In the genomic region with DNA sequence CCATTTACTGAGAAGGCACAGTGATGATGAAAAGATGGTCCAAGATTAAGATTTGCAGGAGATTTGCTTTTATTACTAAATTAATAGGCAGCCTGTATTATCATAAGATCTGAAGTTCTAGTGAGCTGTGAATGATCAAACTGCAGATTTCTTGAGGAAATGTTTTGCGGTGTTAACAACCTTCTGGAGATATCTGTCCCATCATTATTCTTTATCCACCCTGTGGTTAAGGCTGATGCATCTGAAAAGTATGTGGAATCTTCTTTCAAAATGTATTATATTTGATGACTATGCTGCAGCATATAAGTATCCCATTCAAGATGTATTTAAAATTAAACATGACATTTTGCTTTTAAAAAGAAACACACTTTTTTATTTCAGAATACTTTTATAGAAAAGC, we compare ENCODE assay signal across 20 cellular contexts.
DNase-seq lines count a peak whose midpoint lies in the region; ATAC-seq, FAIRE-seq and TF ChIP-seq lines count a peak whose summit lies in the region.
"Had no signal": no experiment of that assay in that cellular context is flagged by ENCODE, and none has a peak within 500 bp of the region (broad histone marks: within the 10 kb centered on the region; RNA-seq: fewer than 3 reads in every experiment).

No MANE protein-coding gene starts in this region.

- no peaks in the 10 kb centered on the region for H3K9me2 ChIP-seq in hepatocyte (replicated peaks; ENCODE audit: insufficient read depth)

- peak; percentile 10 for DNase-seq in AG08395 (ENCODE audit: low spot score)
- peak; percentile 25 for DNase-seq in HTR-8/SVneo (ENCODE audit: insufficient read length, low spot score)
- peak; percentile 81 for DNase-seq in astrocyte of the spinal cord (ENCODE audit: low read depth, low spot score)
- no peak for DNase-seq in hepatocyte (ENCODE audit: low spot score)
- no peak for DNase-seq in spleen
- no peak for DNase-seq in GF-D8 (lab: John Stamatoyannopoulos, UW)
- DNase-seq in NCI-H82 (lab: John Stamatoyannopoulos, UW), result no peak
- DNase-seq: activated naive CD8-positive, alpha-beta T cell treated with anti-CD3 and anti-CD28 coated beads, Interleukin-2, amount 50 U/mL, for 24 hours; CD4-positive, CD25-positive, alpha-beta regulatory T cell; cerebellar nuclear complex; glutamatergic neuron; H9; immature natural killer cell; lower lobe of right lung; naive thymus-derived CD4-positive, alpha-beta T cell; NCI-H146; upper lobe of left lung had no signal

- H3K27ac ChIP-seq in hepatocyte, result peak overlapping the region; percentile 82
- H3K27ac ChIP-seq in spleen, result no peak overlapping the region
- H3K27ac ChIP-seq: A549, lower lobe of right lung, upper lobe of left lung had no signal

- H4K20me1 ChIP-seq in hepatocyte (ENCODE audit: insufficient read depth, poor library complexity, severe bottlenecking), result no peaks in the 10 kb centered on the region

- no peak overlapping the region for H2AFZ ChIP-seq in hepatocyte

- H3K27me3 ChIP-seq in hepatocyte (no peaks in the 10 kb centered on the region), spleen (replicated peaks in 1 of 7) (no peaks in the 10 kb centered on the region)
- H3K27me3 ChIP-seq: upper lobe of left lung had no signal

- WGBS in hepatocyte (ENCODE audit: low lambda C conversion rate, missing lambda C conversion rate), result 75% methylated on average over 1 of the region's 1 CpG
- 88 to 100% (median 93%) methylated on average over 1 of the region's 1 CpG for WGBS in spleen, 5 donors

- TF ChIP-seq CTCF in astrocyte of the spinal cord (IDR thresholded peaks at IDR 0.05; ENCODE audit: low read depth, low read length) (no peak), hepatocyte (IDR thresholded peaks at IDR 0.05; ENCODE audit: poor library complexity) (no peak), spleen (IDR thresholded peaks at IDR 0.05 in 8 of 11, conservative IDR thresholded peaks at IDR 0.05 in 3 of 11) (no peak)

- no peak for ATAC-seq in GM19324 (IDR thresholded peaks at IDR 0.05; ENCODE audit: low FRiP score, unreplicated experiment)
- ATAC-seq: A549; activated naive CD8-positive, alpha-beta T cell treated with anti-CD3 and anti-CD28 coated beads, Interleukin-2, amount 50 U/mL, for 24 hours; activated T-helper 17 cell treated with anti-CD3 and anti-CD28 coated beads, Interleukin-2, amount 50 U/mL, for 72 hours; lower lobe of right lung; naive thymus-derived CD4-positive, alpha-beta T cell had no signal

- TF ChIP-seq POLR2A in spleen (IDR thresholded peaks at IDR 0.05), result no peak

- no peaks in the 10 kb centered on the region for H3K36me3 ChIP-seq in hepatocyte (replicated peaks; ENCODE audit: insufficient read depth, low read depth)
- no peaks in the 10 kb centered on the region for H3K36me3 ChIP-seq in spleen
- H3K36me3 ChIP-seq: lower lobe of right lung, upper lobe of left lung had no signal

- in situ Hi-C loops in astrocyte of the spinal cord (cut with HindIII; ENCODE audit: low sequenced_read_pairs), result no loop called here

- no peak overlapping the region for H3K4me3 ChIP-seq in astrocyte of the spinal cord (ENCODE audit: low read depth, low read length)
- H3K4me3 ChIP-seq in hepatocyte, result no peak overlapping the region
- no peak overlapping the region for H3K4me3 ChIP-seq in spleen
- H3K4me3 ChIP-seq: A549, lower lobe of right lung, upper lobe of left lung had no signal

- no peaks in the 10 kb centered on the region for H3K79me2 ChIP-seq in hepatocyte

- no peak for FAIRE-seq in HTR-8/SVneo (lab: Jason Lieb, UNC)
- FAIRE-seq: A549 had no signal

- H3K4me2 ChIP-seq in hepatocyte, result no peak overlapping the region
- H3K4me2 ChIP-seq: A549 had no signal

- H3K4me1 ChIP-seq in hepatocyte (ENCODE audit: insufficient read depth), result no peaks in the 10 kb centered on the region
- no peaks in the 10 kb centered on the region for H3K4me1 ChIP-seq in spleen
- H3K4me1 ChIP-seq: A549, lower lobe of right lung, upper lobe of left lung had no signal

- intact Hi-C loops in spleen (cut with DNase I; ENCODE audit: low total_unique reads), result no loop called here

- no peaks in the 10 kb centered on the region for H3K9me3 ChIP-seq in hepatocyte (ENCODE audit: low read depth)
- H3K9me3 ChIP-seq in spleen, result no peaks in the 10 kb centered on the region
- H3K9me3 ChIP-seq: A549, lower lobe of right lung, upper lobe of left lung had no signal

Comparison
In these comparisons a context has a peak if more than half of its experiments do, and no peak if none do; other contexts are left out.
1. DNase-seq: peak in AG08395 (single experiment), HTR-8/SVneo (single experiment) and astrocyte of the spinal cord (single experiment); none in hepatocyte (single experiment), spleen (single experiment), GF-D8 (single experiment) and NCI-H82 (single experiment).